17 cellular contexts compared by ENCODE assay signal in the genomic region with DNA sequence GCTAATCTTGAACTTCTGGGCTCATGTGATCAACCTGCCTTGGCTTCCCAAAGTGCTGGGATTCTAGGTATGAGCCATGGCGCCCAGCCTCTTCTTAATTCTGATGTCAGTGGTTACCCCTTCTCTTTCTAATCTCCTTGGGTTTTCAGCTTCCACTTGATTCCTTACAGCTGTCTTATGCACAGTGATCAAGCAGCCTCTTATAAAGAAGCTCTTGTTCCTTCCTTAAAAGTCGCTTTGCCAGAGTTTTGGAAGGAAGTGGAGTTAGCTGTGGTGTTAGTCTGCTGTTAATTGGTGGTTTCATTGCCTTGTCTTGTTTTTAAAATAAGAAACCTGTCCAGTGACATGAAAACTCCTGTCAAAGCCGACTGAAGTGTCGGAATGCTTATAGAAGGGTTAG.
DNase-seq lines count a peak whose midpoint lies in the region; ATAC-seq and TF ChIP-seq lines count a peak whose summit lies in the region.
"Had no signal": no experiment of that assay in that cellular context is flagged by ENCODE, and none has a peak within 500 bp of the region (broad histone marks: within the 10 kb centered on the region; RNA-seq: fewer than 3 reads in every experiment).

No MANE protein-coding gene starts in this region.

- CTCF ChIA-PET in activated CD4-positive, alpha-beta T cell treated with anti-CD3 and anti-CD28 coated beads for 36 hours (lab: Charles Lee), result interaction anchor here (0.6 to 2.0 kb wide), 4 partner anchors 9 to 325 kb away, joined by 3 to 4 read pairs (median 3); no protein-coding TSS in a partner anchor
- CTCF ChIA-PET in activated naive CD4-positive, alpha-beta T cell treated with anti-CD3 and anti-CD28 coated beads, Interleukin-2, amount 10 ng/mL, durations not matched to agents 7 days and 5 days (lab: Charles Lee), result no interaction called here

- no peaks in the 10 kb centered on the region for H3K27me3 Mint-ChIP-seq in activated CD4-positive, alpha-beta T cell treated with anti-CD3 and anti-CD28 coated beads for 36 hours
- H3K27me3 Mint-ChIP-seq in activated naive CD4-positive, alpha-beta T cell treated with anti-CD3 and anti-CD28 coated beads, Interleukin-2, amount 10 ng/mL, durations not matched to agents 7 days and 5 days, result no peaks in the 10 kb centered on the region
- H3K27me3 Mint-ChIP-seq: CD4-positive, alpha-beta memory T cell had no signal

- intact Hi-C loops in activated CD4-positive, alpha-beta T cell treated with anti-CD3 and anti-CD28 coated beads for 36 hours (cut with DNase I, micrococcal nuclease), result no loop called here
- intact Hi-C loops in sciatic nerve (cut with DNase I), result no loop called here

- no peak overlapping the region for H3K4me3 Mint-ChIP-seq in activated CD4-positive, alpha-beta T cell treated with anti-CD3 and anti-CD28 coated beads for 36 hours
- no peak overlapping the region for H3K4me3 Mint-ChIP-seq in activated naive CD4-positive, alpha-beta T cell treated with anti-CD3 and anti-CD28 coated beads, Interleukin-2, amount 10 ng/mL, durations not matched to agents 7 days and 5 days
- H3K4me3 Mint-ChIP-seq: CD4-positive, alpha-beta memory T cell had no signal

- ATAC-seq in activated CD4-positive, alpha-beta T cell treated with anti-CD3 and anti-CD28 coated beads for 36 hours, result no peak
- ATAC-seq in sciatic nerve, result peak; percentile 39
- ATAC-seq: HepG2 had no signal

- POLR2A ChIA-PET in activated CD4-positive, alpha-beta T cell treated with anti-CD3 and anti-CD28 coated beads for 36 hours (lab: Charles Lee), result no interaction called here

- peaks cover 39% of the 10 kb centered on the region for H3K36me3 Mint-ChIP-seq in activated CD4-positive, alpha-beta T cell treated with anti-CD3 and anti-CD28 coated beads for 36 hours (ENCODE audit: low read depth)
- H3K36me3 Mint-ChIP-seq in activated naive CD4-positive, alpha-beta T cell treated with anti-CD3 and anti-CD28 coated beads, Interleukin-2, amount 10 ng/mL, durations not matched to agents 7 days and 5 days, result peaks cover 55% of the 10 kb centered on the region

- peaks cover 13% of the 10 kb centered on the region for H3K4me1 Mint-ChIP-seq in activated CD4-positive, alpha-beta T cell treated with anti-CD3 and anti-CD28 coated beads for 36 hours
- H3K4me1 Mint-ChIP-seq in activated naive CD4-positive, alpha-beta T cell treated with anti-CD3 and anti-CD28 coated beads, Interleukin-2, amount 10 ng/mL, durations not matched to agents 7 days and 5 days, result peaks cover 18% of the 10 kb centered on the region

- peaks cover 2% of the 10 kb centered on the region for H3K9me3 Mint-ChIP-seq in activated CD4-positive, alpha-beta T cell treated with anti-CD3 and anti-CD28 coated beads for 36 hours (ENCODE audit: low read depth)
- H3K9me3 Mint-ChIP-seq in activated naive CD4-positive, alpha-beta T cell treated with anti-CD3 and anti-CD28 coated beads, Interleukin-2, amount 10 ng/mL, durations not matched to agents 7 days and 5 days, result no peaks in the 10 kb centered on the region

- no peak overlapping the region for H3K4me3 ChIP-seq in fibroblast of pulmonary artery (replicated peaks; ENCODE audit: low read depth, low read length)

- DNase-seq in activated CD4-positive, alpha-beta T cell treated with anti-CD3 and anti-CD28 coated beads for 36 hours, result no peak
- DNase-seq in activated CD4-positive, alpha-beta T cell treated with anti-CD3 and anti-CD28 coated beads, Interleukin-2, amount 50 U/mL, for 1 hour, result no peak
- DNase-seq in Kasumi-1 (lab: John Stamatoyannopoulos, UW) (peak; percentile 21 to 22), fibroblast of pulmonary artery (ENCODE audit: low read depth) (peak; percentile 20), sciatic nerve (ENCODE audit: low spot score) (no peak), D341Med (ENCODE audit: low spot score) (no peak), NCI-H1417 (lab: John Stamatoyannopoulos, UW) (no peak)
- DNase-seq in activated naive CD4-positive, alpha-beta T cell treated with anti-CD3 and anti-CD28 coated beads, Interleukin-2, amount 10 ng/mL, durations not matched to agents 7 days and 5 days, result no peak
- DNase-seq: BE2C; CD4-positive, alpha-beta memory T cell; DND-41; KG1; NCI-H1092; NCI-H1694 treated with DMSO at 0.1 percent for 48 hours; NCI-H69; SIG-M5 had no signal

- TF ChIP-seq CTCF in fibroblast of pulmonary artery (IDR thresholded peaks at IDR 0.05; ENCODE audit: low read length, missing control alignments), result no peak

- H3K27ac Mint-ChIP-seq in activated CD4-positive, alpha-beta T cell treated with anti-CD3 and anti-CD28 coated beads for 36 hours, result peak overlapping the region; percentile 25
- no peak overlapping the region for H3K27ac Mint-ChIP-seq in activated naive CD4-positive, alpha-beta T cell treated with anti-CD3 and anti-CD28 coated beads, Interleukin-2, amount 10 ng/mL, durations not matched to agents 7 days and 5 days

Comparison
In these comparisons a context has a peak if more than half of its experiments do, and no peak if none do; other contexts are left out.
1. DNase-seq: peak in Kasumi-1 (2 of 2) and fibroblast of pulmonary artery (single experiment); none in activated CD4-positive, alpha-beta T cell treated with anti-CD3 and anti-CD28 coated beads for 36 hours (single experiment), activated CD4-positive, alpha-beta T cell treated with anti-CD3 and anti-CD28 coated beads, Interleukin-2, amount 50 U/mL, for 1 hour (single experiment), sciatic nerve (single experiment), D341Med (single experiment), activated naive CD4-positive, alpha-beta T cell treated with anti-CD3 and anti-CD28 coated beads, Interleukin-2, amount 10 ng/mL, durations not matched to agents 7 days and 5 days (single experiment) and NCI-H1417 (0 of 3).